Comparison of ENCODE assay signal across 32 cellular contexts in the genomic region with DNA sequence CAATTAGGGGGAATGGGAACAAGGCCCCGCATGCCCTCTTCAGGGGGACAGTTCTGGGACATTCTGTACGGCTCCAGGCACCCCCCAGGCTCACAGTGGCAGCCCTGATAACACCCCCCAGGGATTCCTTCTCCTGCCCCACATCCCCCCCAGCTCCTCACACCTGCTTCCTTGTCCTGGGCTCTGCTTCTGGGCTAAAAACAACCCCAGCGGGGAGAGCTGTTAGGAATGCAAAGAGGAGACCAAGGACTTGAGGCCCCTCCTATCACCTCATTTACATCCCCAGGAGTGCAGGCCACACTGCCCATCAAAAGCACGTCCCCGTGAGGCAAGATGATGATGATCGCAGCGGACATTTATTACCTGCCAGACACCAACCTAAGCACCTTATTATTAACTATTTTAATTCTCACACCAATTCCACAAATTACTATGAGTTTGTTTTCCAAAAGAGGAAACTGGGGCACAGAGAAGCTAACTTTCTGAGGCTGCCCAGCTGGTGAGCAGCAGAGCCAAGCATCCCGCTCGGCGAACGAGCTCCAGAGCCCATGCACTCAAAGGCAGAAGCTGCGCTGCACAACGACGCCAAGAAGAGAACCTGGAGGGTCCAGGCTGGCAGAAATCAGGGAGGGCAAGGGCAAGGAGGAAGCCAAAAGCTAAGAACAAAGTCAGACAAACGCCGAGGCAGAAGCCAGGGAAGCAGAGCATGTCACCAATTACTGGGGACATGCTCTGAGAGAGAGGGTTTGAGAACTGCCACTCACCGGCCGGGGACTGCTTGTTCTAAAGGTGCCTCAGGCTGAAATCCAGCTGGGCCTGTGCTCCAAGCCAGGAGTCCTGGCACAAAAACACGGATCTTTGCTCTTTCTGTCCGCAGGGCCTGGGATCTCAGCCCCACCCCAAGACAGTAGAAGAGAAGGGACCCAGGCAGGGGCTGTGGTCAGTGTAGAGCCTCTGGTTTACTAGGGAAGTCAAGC.
A peak's percentile ranks its signal among the peaks of the same experiment; 100 is the strongest.
DNase-seq lines count a peak whose midpoint lies in the region; ATAC-seq and TF ChIP-seq lines count a peak whose summit lies in the region.
"Had no signal": no experiment of that assay in that cellular context is flagged by ENCODE, and none has a peak within 500 bp of the region (broad histone marks: within the 10 kb centered on the region; RNA-seq: fewer than 3 reads in every experiment).

No MANE protein-coding gene starts in this region.

- no peaks in the 10 kb centered on the region for H3K9me3 ChIP-seq in iPS-18c (ENCODE audit: control insufficient read depth, insufficient read depth, low read length)
- H3K9me3 ChIP-seq: right lobe of liver, spleen, vagina had no signal

- H3K79me2 ChIP-seq in GM23338 (replicated peaks; ENCODE audit: insufficient read depth), result no peaks in the 10 kb centered on the region

- H3K9me3 Mint-ChIP-seq in GM23338 (no peaks in the 10 kb centered on the region), WTC11 (no peaks in the 10 kb centered on the region), endothelial cell (ENCODE audit: unreplicated experiment) (no peaks in the 10 kb centered on the region)
- H3K9me3 Mint-ChIP-seq: activated B cell treated with CpG ODN at 0.5 μM for 24 hours; activated CD4-positive, alpha-beta T cell treated with anti-CD3 and anti-CD28 coated beads, Interleukin-2, amount 10 ng/mL, durations not matched to agents 7 days and 5 days; activated naive CD8-positive, alpha-beta T cell treated with anti-CD3 and anti-CD28 coated beads, Interleukin-2, amount 10 ng/mL, durations not matched to agents 7 days and 5 days; HFFc6; immature natural killer cell; neural crest cell; stimulated activated naive CD8-positive, alpha-beta T cell treated with anti-CD3 and anti-CD28 coated beads, Interleukin-15, Interleukin-2, amounts not matched to agents 100 ng/mL and 50 ng/mL, for 24 hours had no signal

- peak overlapping the region; percentile 58 for H3K27ac Mint-ChIP-seq in GM23338
- H3K27ac Mint-ChIP-seq in WTC11, result peak overlapping the region; percentile 88
- H3K27ac Mint-ChIP-seq in endothelial cell (ENCODE audit: unreplicated experiment), result no peak overlapping the region
- H3K27ac Mint-ChIP-seq: activated B cell treated with CpG ODN at 0.5 μM for 24 hours; activated CD4-positive, alpha-beta T cell treated with anti-CD3 and anti-CD28 coated beads, Interleukin-2, amount 10 ng/mL, durations not matched to agents 7 days and 5 days; activated naive CD8-positive, alpha-beta T cell treated with anti-CD3 and anti-CD28 coated beads, Interleukin-2, amount 10 ng/mL, durations not matched to agents 7 days and 5 days; HFFc6; immature natural killer cell; stimulated activated naive CD8-positive, alpha-beta T cell treated with anti-CD3 and anti-CD28 coated beads, Interleukin-15, Interleukin-2, amounts not matched to agents 100 ng/mL and 50 ng/mL, for 24 hours had no signal

- CTCF ChIA-PET in WTC11 (lab: Charles Lee), result interaction anchor here (0.6 to 3.1 kb wide), 14 partner anchors 15 to 580 kb away, joined by 3 to 39 read pairs (median 3); no protein-coding TSS in a partner anchor

- TF ChIP-seq CTCF in GM23338 (conservative IDR thresholded peaks at IDR 0.05; ENCODE audit: low read depth in 2 of 2) (no peak), WTC11 (IDR thresholded peaks at IDR 0.05) (no peak), endothelial cell (IDR thresholded peaks at IDR 0.05; ENCODE audit: unreplicated experiment) (no peak)

- H3F3A ChIP-seq in GM23338 (replicated peaks; ENCODE audit: low read depth), result no peaks in the 10 kb centered on the region

- peaks cover 25% of the 10 kb centered on the region for H3K4me1 ChIP-seq in GM23338 (ENCODE audit: insufficient read depth)
- H3K4me1 ChIP-seq: right lobe of liver, spleen had no signal

- H3K4me3 Mint-ChIP-seq in GM23338, result peak overlapping the region; percentile 63
- peak overlapping the region; percentile 63 for H3K4me3 Mint-ChIP-seq in WTC11
- no peak overlapping the region for H3K4me3 Mint-ChIP-seq in endothelial cell (ENCODE audit: unreplicated experiment)
- H3K4me3 Mint-ChIP-seq: activated B cell treated with CpG ODN at 0.5 μM for 24 hours; activated CD4-positive, alpha-beta T cell treated with anti-CD3 and anti-CD28 coated beads, Interleukin-2, amount 10 ng/mL, durations not matched to agents 7 days and 5 days; activated naive CD8-positive, alpha-beta T cell treated with anti-CD3 and anti-CD28 coated beads, Interleukin-2, amount 10 ng/mL, durations not matched to agents 7 days and 5 days; HFFc6; immature natural killer cell; neural crest cell; stimulated activated naive CD8-positive, alpha-beta T cell treated with anti-CD3 and anti-CD28 coated beads, Interleukin-15, Interleukin-2, amounts not matched to agents 100 ng/mL and 50 ng/mL, for 24 hours had no signal

- DNase-seq in GM23338 (ENCODE audit: low spot score) (peak; percentile 85), WTC11 (ENCODE audit: low spot score) (peak; percentile 74), retina (peak; percentile 36), endothelial cell (ENCODE audit: low spot score) (no peak), mucosa of gallbladder (ENCODE audit: low spot score) (no peak), DMS 273 treated with DMSO at 0.1 percent for 48 hours (lab: John Stamatoyannopoulos, UW) (no peak), GDM1 (lab: John Stamatoyannopoulos, UW) (no peak)
- DNase-seq: activated B cell treated with CpG ODN at 0.5 μM for 24 hours; activated CD4-positive, alpha-beta T cell treated with anti-CD3 and anti-CD28 coated beads, Interleukin-2, amount 10 ng/mL, durations not matched to agents 7 days and 5 days; activated gamma-delta T cell treated with Interleukin-2 at 50 U/mL for 16 hours; activated naive CD8-positive, alpha-beta T cell treated with anti-CD3 and anti-CD28 coated beads, Interleukin-2, amount 10 ng/mL, durations not matched to agents 7 days and 5 days; activated T-cell treated with anti-CD3 and anti-CD28 coated beads, Interleukin-2, amount 50 U/mL, for 1 hour; DMS153; effector memory CD4-positive, alpha-beta T cell; erythroblast; HFFc6; immature natural killer cell; left colon; mammary epithelial cell; NCI-H1092; NCI-H1694; NCI-H510A; right lobe of liver; spleen; stimulated activated CD4-positive, alpha-beta T cell treated with anti-CD3 and anti-CD28 coated beads, Interleukin-2, amount 100 ng/mL, for 24 hours had no signal

- peak overlapping the region; percentile 73 for H3K4me2 ChIP-seq in GM23338

- no peaks in the 10 kb centered on the region for H3K9me2 ChIP-seq in GM23338 (ENCODE audit: insufficient read depth)

- peaks cover 70% of the 10 kb centered on the region for H3K4me1 Mint-ChIP-seq in GM23338
- H3K4me1 Mint-ChIP-seq in WTC11, result peaks cover 74% of the 10 kb centered on the region
- peaks cover 42% of the 10 kb centered on the region for H3K4me1 Mint-ChIP-seq in endothelial cell (ENCODE audit: unreplicated experiment)
- H3K4me1 Mint-ChIP-seq: activated B cell treated with CpG ODN at 0.5 μM for 24 hours; activated CD4-positive, alpha-beta T cell treated with anti-CD3 and anti-CD28 coated beads, Interleukin-2, amount 10 ng/mL, durations not matched to agents 7 days and 5 days; activated naive CD8-positive, alpha-beta T cell treated with anti-CD3 and anti-CD28 coated beads, Interleukin-2, amount 10 ng/mL, durations not matched to agents 7 days and 5 days; immature natural killer cell had no signal

- ATAC-seq in GM23338, result peak; percentile 94
- peak; percentile 91 for ATAC-seq in WTC11
- ATAC-seq: K562, left colon had no signal

- H3K4me3 ChIP-seq in GM23338 (peak overlapping the region; percentile 41), iPS-18c (ENCODE audit: insufficient read depth, low read depth, low read length) (peak overlapping the region; percentile 32; the same call in 1 of the 2 replicates)
- H3K4me3 ChIP-seq: cardiac muscle cell, K562, right lobe of liver, spleen, vagina had no signal

- POLR2A ChIA-PET in WTC11 (lab: Charles Lee), result interaction anchor here (0.6 kb wide), 1 partner anchor 14 kb away, joined by 4 read pairs; no protein-coding TSS in a partner anchor

- H4K20me1 ChIP-seq in GM23338 (replicated peaks; ENCODE audit: insufficient read depth), result no peaks in the 10 kb centered on the region

- H3K27me3 ChIP-seq in GM23338 (ENCODE audit: insufficient read depth), result no peaks in the 10 kb centered on the region
- H3K27me3 ChIP-seq: cardiac muscle cell, right lobe of liver, vagina had no signal

- peak overlapping the region; percentile 83 for H2AFZ ChIP-seq in GM23338

- H3K27ac ChIP-seq in GM23338 (ENCODE audit: low read depth), result peak overlapping the region; percentile 75; the same call in 1 of the 2 replicates
- H3K27ac ChIP-seq: cardiac muscle cell, right lobe of liver, RWPE1, spleen, vagina had no signal

- H3K36me3 Mint-ChIP-seq in GM23338 (ENCODE audit: low read depth) (no peaks in the 10 kb centered on the region), WTC11 (no peaks in the 10 kb centered on the region), endothelial cell (ENCODE audit: low read depth, unreplicated experiment) (no peaks in the 10 kb centered on the region)
- H3K36me3 Mint-ChIP-seq: activated naive CD8-positive, alpha-beta T cell treated with anti-CD3 and anti-CD28 coated beads, Interleukin-2, amount 10 ng/mL, durations not matched to agents 7 days and 5 days; immature natural killer cell had no signal

- H3K27me3 Mint-ChIP-seq in GM23338 (ENCODE audit: insufficient read depth, low read depth, poor library complexity) (peaks cover 12% of the 10 kb centered on the region), WTC11 (ENCODE audit: low read depth) (no peaks in the 10 kb centered on the region), endothelial cell (ENCODE audit: unreplicated experiment) (peaks cover 8% of the 10 kb centered on the region)
- H3K27me3 Mint-ChIP-seq: activated B cell treated with CpG ODN at 0.5 μM for 24 hours; activated CD4-positive, alpha-beta T cell treated with anti-CD3 and anti-CD28 coated beads, Interleukin-2, amount 10 ng/mL, durations not matched to agents 7 days and 5 days; stimulated activated naive CD8-positive, alpha-beta T cell treated with anti-CD3 and anti-CD28 coated beads, Interleukin-15, Interleukin-2, amounts not matched to agents 100 ng/mL and 50 ng/mL, for 24 hours had no signal

- no peaks in the 10 kb centered on the region for H3K36me3 ChIP-seq in GM23338 (ENCODE audit: insufficient read depth)
- H3K36me3 ChIP-seq: cardiac muscle cell, right lobe of liver, spleen, vagina had no signal

TF ChIP-seq in WTC11, 78 proteins besides CTCF, POLR2A, EP300 and RAD21:
- no peak for TF ChIP-seq SOX15 (CRISPR knock-in tag; IDR thresholded peaks at IDR 0.05)
- 0 out of 2 replicates have a peak, but pooled peaks have one; percentile 25 for TF ChIP-seq ZNF423 (CRISPR knock-in tag; IDR thresholded peaks at IDR 0.05)

Comparison
In these comparisons a context has a peak if more than half of its experiments do, and no peak if none do; other contexts are left out.
1. DNase-seq: peak in GM23338 (single experiment), WTC11 (single experiment) and retina (single experiment); none in endothelial cell (single experiment), mucosa of gallbladder (single experiment), DMS 273 treated with DMSO at 0.1 percent for 48 hours (single experiment) and GDM1 (single experiment).